ENCODE assay signal across 25 cellular contexts in genomic region chr12:65949009-65949623, GRCh38.
DNase-seq lines count a peak whose midpoint lies in the region; ATAC-seq, FAIRE-seq and TF ChIP-seq lines count a peak whose summit lies in the region.
"Had no signal": no experiment of that assay in that cellular context is flagged by ENCODE, and none has a peak within 500 bp of the region (broad histone marks: within the 10 kb centered on the region; RNA-seq: fewer than 3 reads in every experiment).

No MANE protein-coding gene starts in this region.

- H4K8ac ChIP-seq in neuronal stem cell (ENCODE audit: low read depth, low read length) = no peak overlapping the region

- H3K23ac ChIP-seq in neuronal stem cell (ENCODE audit: low read depth, low read length, poor library complexity) = no peak overlapping the region

- no peak overlapping the region for H2BK15ac ChIP-seq in neuronal stem cell (ENCODE audit: low read length)

- no peak overlapping the region for H2AK5ac ChIP-seq in neuronal stem cell (ENCODE audit: low read depth, low read length)

- no peak overlapping the region for H3K4me2 ChIP-seq in neuronal stem cell (ENCODE audit: insufficient read depth, low read length, poor library complexity, severe bottlenecking)
- H3K4me2 ChIP-seq: KMS-11 had no signal

- TF ChIP-seq CTCF in Calu3 (IDR thresholded peaks at IDR 0.05; ENCODE audit: unreplicated experiment) = no peak
- TF ChIP-seq CTCF in Panc1 (IDR thresholded peaks at IDR 0.05) = no peak
- no peak for TF ChIP-seq CTCF in chondrocyte (IDR thresholded peaks at IDR 0.05)

- no peak overlapping the region for H3K18ac ChIP-seq in neuronal stem cell (ENCODE audit: low read length)

- H3K36me3 Mint-ChIP-seq in Calu3 (ENCODE audit: insufficient read depth, unreplicated experiment) (peaks cover 27% of the 10 kb centered on the region), chondrocyte (ENCODE audit: low read depth) (no peaks in the 10 kb centered on the region), immature natural killer cell (no peaks in the 10 kb centered on the region)
- H3K36me3 Mint-ChIP-seq: activated naive CD4-positive, alpha-beta T cell treated with anti-CD3 and anti-CD28 coated beads, Interleukin-2, amount 50 U/mL, for 72 hours; CD4-positive, alpha-beta memory T cell; natural killer cell; stimulated activated memory B cell treated with anti-CD40 and anti-IgM and Interleukin-4, amounts not matched to agents 10 μg/mL and 1 μg/mL and 100 μg/mL, for 72 hours had no signal

- no peak overlapping the region for H2BK12ac ChIP-seq in neuronal stem cell (ENCODE audit: low read length)

- CTCF ChIA-PET in Calu3 (lab: Charles Lee) = interaction anchor here (1.0 to 1.6 kb wide), 2 partner anchors 10 to 47 kb away, joined by 3 to 5 read pairs; no protein-coding TSS in a partner anchor
- CTCF ChIA-PET in Panc1 (lab: Charles Lee) = no interaction called here

- BruUV-seq in Calu3 (replicated peaks; lab: Mats Ljungman, UMichigan) (no TSS peak), Panc1 (replicated peaks; lab: Mats Ljungman, UMichigan) (no TSS peak)

- H2BK5ac ChIP-seq in neuronal stem cell (ENCODE audit: low read length) = no peak overlapping the region

- POLR2A ChIA-PET in Panc1 (lab: Charles Lee) = no interaction called here

- H3K4me1 ChIP-seq in Panc1 (ENCODE audit: control insufficient read depth, insufficient read depth, low read length) = peaks cover 88% of the 10 kb centered on the region
- H3K4me1 ChIP-seq in neuronal stem cell (ENCODE audit: control insufficient read depth in 2 of 2, insufficient read depth in 1 of 2, low read depth in 1 of 2, low read length in 2 of 2) = peaks cover 0 to 15% of the 10 kb centered on the region in 2 donors
- no peaks in the 10 kb centered on the region for H3K4me1 ChIP-seq in small intestine (ENCODE audit: control insufficient read depth in 2 of 2, insufficient read depth in 1 of 2, low read depth in 1 of 2, low read length in 1 of 2)
- H3K4me1 ChIP-seq: Peyer's patch had no signal

- FAIRE-seq in small intestine (lab: Jason Lieb, UNC) = no peak
- FAIRE-seq: colon had no signal

- DNase-seq in Calu3 = no peak
- DNase-seq in Panc1 (ENCODE audit: low read depth, low spot score) = no peak
- DNase-seq in chondrocyte (ENCODE audit: low spot score) = no peak
- no peak for DNase-seq in neuronal stem cell (ENCODE audit: low spot score)
- no peak for DNase-seq in small intestine
- no peak for DNase-seq in cerebellar nuclear complex (lab: John Stamatoyannopoulos, UW)
- DNase-seq in immature natural killer cell = no peak
- DNase-seq in G401 (ENCODE audit: low spot score) = no peak
- DNase-seq: activated CD4-positive, alpha-beta T cell treated with anti-CD3 and anti-CD28 coated beads, Interleukin-2, amount 50 U/mL, for 1 hour; CD4-positive, alpha-beta memory T cell; DMS153; endodermal cell; GDM1; natural killer cell; NCI-H187 treated with DMSO at 0.1 percent for 48 hours; Peyer's patch; stimulated activated CD4-positive, alpha-beta T cell treated with anti-CD3 and anti-CD28 coated beads, Interleukin-1b, Interleukin-23, amount 100 ng/mL, for 48 hours had no signal

- H3K9me3 ChIP-seq in Panc1 (ENCODE audit: control insufficient read depth, insufficient read depth, low read depth, low read length) = no peaks in the 10 kb centered on the region
- H3K9me3 ChIP-seq in neuronal stem cell (replicated peaks in 1 of 2; ENCODE audit: control insufficient read depth in 2 of 2, insufficient read depth in 1 of 2, low read depth in 1 of 2, low read length in 2 of 2) = no peaks in the 10 kb centered on the region
- no peaks in the 10 kb centered on the region for H3K9me3 ChIP-seq in small intestine (ENCODE audit: control insufficient read depth, low read depth)
- H3K9me3 ChIP-seq: Peyer's patch, thoracic aorta had no signal

- H3K4me3 Mint-ChIP-seq in Calu3 (ENCODE audit: low read depth, unreplicated experiment) = peak overlapping the region; percentile 59
- peak overlapping the region; percentile 29 for H3K4me3 Mint-ChIP-seq in chondrocyte (ENCODE audit: unreplicated experiment)
- H3K4me3 Mint-ChIP-seq in immature natural killer cell = no peak overlapping the region
- H3K4me3 Mint-ChIP-seq: activated T-helper 17 cell treated with anti-CD3 and anti-CD28 coated beads, Interleukin-2, amount 50 U/mL, for 72 hours; endodermal cell; natural killer cell; stimulated activated memory B cell treated with anti-CD40 and anti-IgM and Interleukin-4, amounts not matched to agents 10 μg/mL and 1 μg/mL and 100 μg/mL, for 72 hours had no signal

- no peaks in the 10 kb centered on the region for H3K9me3 Mint-ChIP-seq in Calu3 (ENCODE audit: low read depth, unreplicated experiment)
- H3K9me3 Mint-ChIP-seq in chondrocyte (ENCODE audit: low read depth) = no peaks in the 10 kb centered on the region
- no peaks in the 10 kb centered on the region for H3K9me3 Mint-ChIP-seq in immature natural killer cell
- H3K9me3 Mint-ChIP-seq: activated naive CD4-positive, alpha-beta T cell treated with anti-CD3 and anti-CD28 coated beads, Interleukin-2, amount 50 U/mL, for 72 hours; activated T-helper 17 cell treated with anti-CD3 and anti-CD28 coated beads, Interleukin-2, amount 50 U/mL, for 72 hours; CD4-positive, alpha-beta memory T cell; endodermal cell; natural killer cell; stimulated activated memory B cell treated with anti-CD40 and anti-IgM and Interleukin-4, amounts not matched to agents 10 μg/mL and 1 μg/mL and 100 μg/mL, for 72 hours had no signal

- H3K27me3 ChIP-seq in Panc1 (ENCODE audit: control insufficient read depth, insufficient read depth, low read length) (no peaks in the 10 kb centered on the region), neuronal stem cell (ENCODE audit: control insufficient read depth in 3 of 3, insufficient read depth in 3 of 3, low read depth in 1 of 3, low read length in 3 of 3) (no peaks in the 10 kb centered on the region), small intestine (ENCODE audit: control insufficient read depth in 2 of 2, insufficient read depth in 2 of 2, low read length in 2 of 2) (peaks cover 0 to 3% of the 10 kb centered on the region in 2 donors)
- H3K27me3 ChIP-seq: Peyer's patch had no signal

- in situ Hi-C loops in Panc1 (cut with HindIII; ENCODE audit: low pct_unique_long_range_greater_than_20kb, low sequenced_read_pairs) (no loop called here), G401 (cut with HindIII; ENCODE audit: low sequenced_read_pairs) (no loop called here)

- no peaks in the 10 kb centered on the region for H3K79me1 ChIP-seq in neuronal stem cell (ENCODE audit: low read depth, low read length)

- H3K9ac ChIP-seq in neuronal stem cell (ENCODE audit: low read depth, low read length, poor library complexity) = no peak overlapping the region
- H3K9ac ChIP-seq: KMS-11 had no signal

- H3K4me3 ChIP-seq in Panc1 (ENCODE audit: low read depth in 2 of 2, low read length in 2 of 2) (peak overlapping the region in 1 of 2 experiments; percentile 40; a peak in 2 of 4 replicates), neuronal stem cell (ENCODE audit: low read length in 2 of 2) (no peak overlapping the region), small intestine (ENCODE audit: low read depth in 1 of 2, low read length in 2 of 2) (no peak overlapping the region)
- H3K4me3 ChIP-seq: Peyer's patch had no signal

- intact Hi-C loops in Calu3 (cut with micrococcal nuclease; ENCODE audit: unreplicated experiment) (no loop called here), Panc1 (cut with micrococcal nuclease; ENCODE audit: unreplicated experiment) (loop anchor here (5.0 kb wide), 1 partner anchor 57 kb away; no protein-coding TSS in a partner anchor)

- no peak overlapping the region for H4K91ac ChIP-seq in neuronal stem cell (ENCODE audit: low read depth, low read length, poor library complexity)

- H3K27me3 Mint-ChIP-seq in Calu3 (ENCODE audit: unreplicated experiment) = no peaks in the 10 kb centered on the region
- no peaks in the 10 kb centered on the region for H3K27me3 Mint-ChIP-seq in chondrocyte (ENCODE audit: low read depth)
- peaks cover 0 to 3% (median 0%) of the 10 kb centered on the region in 3 donors for H3K27me3 Mint-ChIP-seq in immature natural killer cell (ENCODE audit: low read depth in 3 of 3)

- H3K4ac ChIP-seq in neuronal stem cell (ENCODE audit: low read length) = no peak overlapping the region

- H2AFZ ChIP-seq in neuronal stem cell (ENCODE audit: low read length) = no peak overlapping the region

- peak overlapping the region; percentile 96 for H3K27ac Mint-ChIP-seq in Calu3 (ENCODE audit: unreplicated experiment)
- peak overlapping the region; percentile 98 for H3K27ac Mint-ChIP-seq in chondrocyte (ENCODE audit: unreplicated experiment)
- H3K27ac Mint-ChIP-seq in immature natural killer cell = no peak overlapping the region
- H3K27ac Mint-ChIP-seq: activated naive CD4-positive, alpha-beta T cell treated with anti-CD3 and anti-CD28 coated beads, Interleukin-2, amount 50 U/mL, for 72 hours; activated T-helper 17 cell treated with anti-CD3 and anti-CD28 coated beads, Interleukin-2, amount 50 U/mL, for 72 hours; CD4-positive, alpha-beta memory T cell; natural killer cell; stimulated activated memory B cell treated with anti-CD40 and anti-IgM and Interleukin-4, amounts not matched to agents 10 μg/mL and 1 μg/mL and 100 μg/mL, for 72 hours had no signal

- H3K27ac ChIP-seq in Panc1 (ENCODE audit: low read length) (peak overlapping the region; percentile 96), neuronal stem cell (replicated peaks; ENCODE audit: low read length) (peak overlapping the region; percentile 73), small intestine (ENCODE audit: low read depth in 1 of 2, low read length in 1 of 2) (no peak overlapping the region)
- H3K27ac ChIP-seq: KMS-11, Peyer's patch, SK-N-MC, thoracic aorta, VCaP had no signal

- WGBS in neuronal stem cell (ENCODE audit: extremely low coverage in 2 of 2, insufficient read length in 2 of 2, insufficient replicate concordance in 1 of 2), 2 donors = no CpG with 5 or more reads among the region's 9 CpGs
- WGBS in small intestine, 3 donors = 72 to 94% (median 87%) methylated on average over 9 of the region's 9 CpGs

- H2BK120ac ChIP-seq in neuronal stem cell (ENCODE audit: low read depth, low read length) = no peak overlapping the region

- no peak overlapping the region for H3K14ac ChIP-seq in neuronal stem cell (ENCODE audit: low read length)

- H3K36me3 ChIP-seq in Panc1 (ENCODE audit: control insufficient read depth, insufficient read depth, low read length) = peaks cover 4% of the 10 kb centered on the region; the same call in 1 of the 2 replicates
- peaks cover 0 to 45% of the 10 kb centered on the region in 2 donors for H3K36me3 ChIP-seq in neuronal stem cell (replicated peaks in 1 of 2; ENCODE audit: control insufficient read depth in 2 of 2, insufficient read depth in 2 of 2, low read length in 2 of 2)
- no peaks in the 10 kb centered on the region for H3K36me3 ChIP-seq in small intestine (ENCODE audit: control insufficient read depth in 2 of 2, insufficient read depth in 2 of 2, low read length in 2 of 2)
- H3K36me3 ChIP-seq: thoracic aorta had no signal

- H3K4me1 Mint-ChIP-seq in Calu3 (ENCODE audit: low read depth, unreplicated experiment) (peaks cover 74% of the 10 kb centered on the region), chondrocyte (ENCODE audit: low read depth) (peaks cover 62% of the 10 kb centered on the region), immature natural killer cell (no peaks in the 10 kb centered on the region)
- H3K4me1 Mint-ChIP-seq: activated T-helper 17 cell treated with anti-CD3 and anti-CD28 coated beads, Interleukin-2, amount 50 U/mL, for 72 hours; CD4-positive, alpha-beta memory T cell; natural killer cell; stimulated activated memory B cell treated with anti-CD40 and anti-IgM and Interleukin-4, amounts not matched to agents 10 μg/mL and 1 μg/mL and 100 μg/mL, for 72 hours had no signal

- no peak for ATAC-seq in Panc1
- ATAC-seq: activated naive CD4-positive, alpha-beta T cell treated with anti-CD3 and anti-CD28 coated beads, Interleukin-2, amount 50 U/mL, for 72 hours; activated T-helper 17 cell treated with anti-CD3 and anti-CD28 coated beads, Interleukin-2, amount 50 U/mL, for 72 hours; natural killer cell; stimulated activated memory B cell treated with anti-CD40 and anti-IgM and Interleukin-4, amounts not matched to agents 10 μg/mL and 1 μg/mL and 100 μg/mL, for 72 hours had no signal

Comparison
In these comparisons a context has a peak if more than half of its experiments do, and no peak if none do; other contexts are left out.
1. H3K27ac Mint-ChIP-seq: peak in Calu3 (single experiment) and chondrocyte (single experiment); none in immature natural killer cell (0 of 6).
2. H3K4me3 Mint-ChIP-seq: peak in Calu3 (single experiment) and chondrocyte (single experiment); none in immature natural killer cell (0 of 5).
3. H3K27ac ChIP-seq: peak in Panc1 (single experiment) and neuronal stem cell (single experiment); none in small intestine (0 of 2).